8 cellular contexts compared by ENCODE assay signal in the genomic region with DNA sequence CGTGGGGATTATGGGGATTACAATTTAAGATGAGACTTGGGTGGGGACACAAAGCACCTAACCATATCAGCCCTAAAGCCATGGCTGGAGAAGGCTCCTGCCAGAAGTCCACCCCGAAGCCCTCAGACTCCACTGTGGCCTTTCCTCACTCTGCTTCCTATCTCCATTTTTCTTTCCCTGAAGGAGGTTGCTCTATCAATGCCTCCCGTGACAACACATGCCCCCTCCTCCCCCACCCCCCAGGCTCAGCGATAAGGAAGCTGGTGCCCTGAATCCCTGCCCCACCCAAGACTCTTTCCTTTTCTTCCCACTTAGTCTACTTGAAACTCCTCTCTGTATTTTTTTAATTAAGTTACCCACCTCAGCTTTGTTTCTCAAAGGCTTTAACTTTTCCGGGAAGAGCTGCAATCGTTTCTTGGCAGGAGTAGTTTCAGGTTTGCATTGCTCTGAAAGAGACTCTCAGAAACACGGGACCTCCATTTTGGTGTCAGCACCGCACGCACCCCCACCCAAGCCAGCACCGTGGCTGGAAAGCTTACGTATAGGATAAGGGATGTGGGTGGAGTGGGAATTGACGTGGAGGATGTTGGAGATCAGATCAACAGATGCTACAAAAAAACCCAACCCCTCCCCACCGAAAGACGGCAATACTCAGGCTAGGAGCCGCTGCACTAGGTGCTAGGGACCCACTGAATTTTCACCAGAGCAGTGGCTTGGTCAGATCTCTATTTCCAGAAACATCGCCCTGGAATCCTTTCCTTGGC. TPM values are rescaled to one million over a fixed set of nuclear protein-coding genes. Genes with fewer than 3 reads are reported as not detected.
A peak's percentile ranks its signal among the peaks of the same experiment; 100 is the strongest.
DNase-seq lines count a peak whose midpoint lies in the region; ATAC-seq, FAIRE-seq and TF ChIP-seq lines count a peak whose summit lies in the region.

No MANE protein-coding gene starts in this region.

- DNase-seq in stimulated activated CD4-positive, alpha-beta T cell treated with anti-CD3 and anti-CD28 coated beads, Interleukin-1b, Interleukin-23, amount 100 ng/mL, for 48 hours: peak; percentile 14
- DNase-seq in stimulated activated CD4-positive, alpha-beta T cell treated with anti-CD3 and anti-CD28 coated beads, Interleukin-12 subunit alpha, Interleukin-12 subunit beta, amount 100 ng/mL, for 4 hours: no peak
- DNase-seq in OCI-LY7 (ENCODE audit: low spot score): peak; percentile 43
- peak; percentile 62 for DNase-seq in central memory CD4-positive, alpha-beta T cell
- no peak for DNase-seq in HepG2 (ENCODE audit: low spot score)
- peak in 1 of 49 donors; percentile 24 for DNase-seq in substantia nigra (lab: John Stamatoyannopoulos, UW)
- DNase-seq in pons (ENCODE audit: low spot score): no peak

- no peak for TF ChIP-seq EP300 in HepG2 (IDR thresholded peaks at IDR 0.05; ENCODE audit: low read depth in 2 of 2, low read length in 2 of 2)
- no peak for TF ChIP-seq EP300 in HepG2 (CRISPR knock-in tag; IDR thresholded peaks at IDR 0.05; ENCODE audit: borderline replicate concordance)

- peak overlapping the region; percentile 76 for H3K4me3 ChIP-seq in OCI-LY7 (ENCODE audit: low read depth, low read length, poor library complexity, severe bottlenecking)
- peak overlapping the region; percentile 56 to 72 (median 64) for H3K4me3 ChIP-seq in HepG2 (replicated peaks in 1 of 3; ENCODE audit: insufficient read depth in 1 of 3, low read depth in 2 of 3, low read length in 3 of 3)

- CTCF ChIA-PET in OCI-LY7 (lab: Charles Lee; ENCODE audit: unreplicated experiment): no interaction called here
- CTCF ChIA-PET in HepG2 (lab: Yijun Ruan, JAX; ENCODE audit: low intra/inter-chr PET ratio, low total read pairs): no interaction called here

- peaks cover 15% of the 10 kb centered on the region for H3K4me1 ChIP-seq in OCI-LY7 (ENCODE audit: insufficient read depth, low read length, poor library complexity, severe bottlenecking)
- peaks cover 27% of the 10 kb centered on the region for H3K4me1 ChIP-seq in HepG2 (ENCODE audit: insufficient read depth, low read length)

- WGBS in HepG2 (ENCODE audit: low lambda C conversion rate): 20% methylated on average over 16 of the region's 16 CpGs

- H3K9me3 ChIP-seq in OCI-LY7 (ENCODE audit: low read length) (no peaks in the 10 kb centered on the region; the same call in 1 of the 2 replicates), HepG2 (ENCODE audit: low read length) (no peaks in the 10 kb centered on the region)

- H3K27ac ChIP-seq in OCI-LY7 (ENCODE audit: low read depth, low read length, poor library complexity, severe bottlenecking) (peak overlapping the region; percentile 76), HepG2 (ENCODE audit: extremely low read length, insufficient read depth, low read length) (no peak overlapping the region), substantia nigra (ENCODE audit: low read depth, low read length, poor library complexity, severe bottlenecking) (peak overlapping the region; percentile 54)

- BruUV-seq in OCI-LY7 (replicated peaks; lab: Mats Ljungman, UMichigan) (no TSS peak), HepG2 (replicated peaks; lab: Mats Ljungman, UMichigan) (no TSS peak)

- no peaks in the 10 kb centered on the region for H3K9me2 ChIP-seq in OCI-LY7 (ENCODE audit: insufficient read depth, low read length)

- peak; percentile 16 for ATAC-seq in HepG2
- no peak for ATAC-seq in HG03469 (IDR thresholded peaks at IDR 0.05; ENCODE audit: unreplicated experiment)

- H3K9ac ChIP-seq in HepG2 (ENCODE audit: insufficient read depth, low read depth, low read length): peak overlapping the region; percentile 44

- H3K36me3 ChIP-seq in OCI-LY7 (ENCODE audit: insufficient read depth, low read length): peaks cover 16% of the 10 kb centered on the region
- no peaks in the 10 kb centered on the region for H3K36me3 ChIP-seq in HepG2 (replicated peaks in 1 of 2; ENCODE audit: control insufficient read depth in 1 of 2, insufficient read depth in 2 of 2, low read length in 2 of 2)

- H3K4me2 ChIP-seq in OCI-LY7 (ENCODE audit: low read length): peak overlapping the region; percentile 87
- H3K4me2 ChIP-seq in HepG2 (ENCODE audit: low read depth, low read length): peak overlapping the region; percentile 93

- peak overlapping the region; percentile 55 for H2AFZ ChIP-seq in OCI-LY7 (ENCODE audit: low read length)
- H2AFZ ChIP-seq in HepG2 (ENCODE audit: low read length): peak overlapping the region; percentile 73

- TF ChIP-seq RAD21 in HepG2 (CRISPR knock-in tag; IDR thresholded peaks at IDR 0.05): no peak

- FAIRE-seq in HepG2 (lab: Jason Lieb, UNC): peak; percentile 37

- in situ Hi-C loops in HepG2 (cut with HindIII; ENCODE audit: extremely low pct_ligation_motif_present, low pct_unique_long_range_greater_than_20kb): no loop called here

- intact Hi-C loops in OCI-LY7 (cut with micrococcal nuclease; ENCODE audit: unreplicated experiment) (loop anchor here (10.0 kb wide), 1 partner anchor 260 kb away; a partner anchor contains a TSS), HepG2 (cut with micrococcal nuclease; ENCODE audit: unreplicated experiment) (no loop called here)

- POLR2A ChIA-PET in OCI-LY7 (lab: Charles Lee): interaction anchor here (0.6 to 0.7 kb wide), 5 partner anchors 26 to 370 kb away, joined by 3 to 5 read pairs (median 4); no protein-coding TSS in a partner anchor
- POLR2A ChIA-PET in HepG2 (lab: Yijun Ruan, JAX): interaction anchor here (0.5 kb wide), 1 partner anchor 1434 kb away, joined by 4 read pairs; no protein-coding TSS in a partner anchor

- peaks cover 2 to 50% of the 10 kb centered on the region in 2 experiments; a peak in 3 of 5 replicates for H3K27me3 ChIP-seq in HepG2 (ENCODE audit: control insufficient read depth in 1 of 2, insufficient read depth in 2 of 2, low read length in 2 of 2)

- TF ChIP-seq POLR2A in HepG2 (IDR thresholded peaks at IDR 0.05; ENCODE audit: insufficient read depth in 1 of 2, low read depth in 2 of 2, low read length in 2 of 2): no peak

- H4K20me1 ChIP-seq in OCI-LY7 (ENCODE audit: insufficient read depth, low read length) (no peaks in the 10 kb centered on the region), HepG2 (ENCODE audit: insufficient read depth, low read length) (peaks cover 4% of the 10 kb centered on the region; the same call in 1 of the 2 replicates)

- no peaks in the 10 kb centered on the region for H3K79me2 ChIP-seq in OCI-LY7 (ENCODE audit: insufficient read depth, low read depth, low read length)
- no peaks in the 10 kb centered on the region for H3K79me2 ChIP-seq in HepG2 (ENCODE audit: insufficient read depth, low read length)

- TF ChIP-seq CTCF in OCI-LY7 (conservative IDR thresholded peaks at IDR 0.05; ENCODE audit: low read length) (no peak), HepG2 (CRISPR knock-in tag; IDR thresholded peaks at IDR 0.05) (no peak)

RNA-seq across cellular contexts. Expression of a gene that starts 15.2 kb away (rescaled TPM):
- total RNA-seq in OCI-LY7 (2014; rRNA removed; shearing (Covaris generic)): not detected in 2 replicates
- not detected in 2 replicates for total RNA-seq in OCI-LY7 (2022)
- not detected in 2 replicates for total RNA-seq in HepG2 (2016; rRNA removed; fragmentation: Illumina TruSeq; extraction: Trizol)
- total RNA-seq in HepG2 (2016; cell fraction: cytosol; rRNA removed; fragmentation: Illumina TruSeq; extraction: Trizol; ENCODE audit: low read depth): not detected in 2 replicates
- total RNA-seq in HepG2 (2016; cell fraction: insoluble cytoplasmic fraction; rRNA removed; fragmentation: Illumina TruSeq; extraction: Trizol): not detected in 2 replicates
- total RNA-seq in HepG2 (2016; cell fraction: membrane; rRNA removed; fragmentation: Illumina TruSeq; extraction: Trizol): not detected in 2 replicates
- total RNA-seq in HepG2 (2016; cell fraction: nucleus; rRNA removed; fragmentation: Illumina TruSeq; extraction: Trizol): not detected in 2 replicates
- polyA plus RNA-seq in HepG2 (2011; rRNA removed): not detected in 2 replicates
- not detected in 2 replicates for polyA plus RNA-seq in HepG2 (2011; cell fraction: cytosol; rRNA removed)
- not detected in 2 replicates for polyA plus RNA-seq in HepG2 (2011; cell fraction: nucleus; rRNA removed)
- polyA plus RNA-seq in HepG2 (2012): not detected in 2 replicates
- polyA plus RNA-seq in HepG2 (2016; cell fraction: cytosol; fragmentation: Illumina TruSeq; extraction: Trizol; ENCODE audit: low read depth): not detected in 2 replicates
- polyA plus RNA-seq in HepG2 (2016; cell fraction: insoluble cytoplasmic fraction; fragmentation: Illumina TruSeq; extraction: Trizol; ENCODE audit: low read depth): not detected in 2 replicates
- not detected in 2 replicates for polyA plus RNA-seq in HepG2 (2016; cell fraction: membrane; fragmentation: Illumina TruSeq; extraction: Trizol; ENCODE audit: low read depth)
- not detected in 2 replicates for polyA plus RNA-seq in HepG2 (2016; cell fraction: nucleus; fragmentation: Illumina TruSeq; extraction: Trizol; ENCODE audit: insufficient read depth, low read depth)
- not detected in 2 replicates for polyA minus RNA-seq in HepG2 (2011; rRNA and poly(A)+ RNA removed; ENCODE audit: low replicate concordance)
- not detected in 2 replicates for polyA minus RNA-seq in HepG2 (2011; cell fraction: cytosol; rRNA and poly(A)+ RNA removed)
- polyA minus RNA-seq in HepG2 (2011; cell fraction: nucleus; rRNA and poly(A)+ RNA removed): not detected in 2 replicates

RNA-seq across cellular contexts. Expression of a gene that starts 55.9 kb away (rescaled TPM):
- total RNA-seq in OCI-LY7 (2014; rRNA removed; shearing (Covaris generic)): 9.6 and 10.4 TPM in 2 replicates
- total RNA-seq in OCI-LY7 (2022): 6.6 and 8.7 TPM in 2 replicates
- 18.4 and 20.3 TPM in 2 replicates for total RNA-seq in HepG2 (2016; rRNA removed; fragmentation: Illumina TruSeq; extraction: Trizol)
- total RNA-seq in HepG2 (2016; cell fraction: cytosol; rRNA removed; fragmentation: Illumina TruSeq; extraction: Trizol; ENCODE audit: low read depth): 2.3 and 4.3 TPM in 2 replicates
- 18.9 and 20.3 TPM in 2 replicates for total RNA-seq in HepG2 (2016; cell fraction: insoluble cytoplasmic fraction; rRNA removed; fragmentation: Illumina TruSeq; extraction: Trizol)
- total RNA-seq in HepG2 (2016; cell fraction: membrane; rRNA removed; fragmentation: Illumina TruSeq; extraction: Trizol): 5.4 and 6.6 TPM in 2 replicates
- total RNA-seq in HepG2 (2016; cell fraction: nucleus; rRNA removed; fragmentation: Illumina TruSeq; extraction: Trizol): 22.7 and 29.7 TPM in 2 replicates
- 21.4 and 22.1 TPM in 2 replicates for polyA plus RNA-seq in HepG2 (2011; rRNA removed)
- 16.0 and 16.2 TPM in 2 replicates for polyA plus RNA-seq in HepG2 (2011; cell fraction: cytosol; rRNA removed)
- polyA plus RNA-seq in HepG2 (2011; cell fraction: nucleus; rRNA removed): 131 and 149 TPM in 2 replicates
- 14.9 and 15.5 TPM in 2 replicates for polyA plus RNA-seq in HepG2 (2012)
- polyA plus RNA-seq in HepG2 (2016; cell fraction: cytosol; fragmentation: Illumina TruSeq; extraction: Trizol; ENCODE audit: low read depth): 0.63 and 0.85 TPM in 2 replicates
- polyA plus RNA-seq in HepG2 (2016; cell fraction: insoluble cytoplasmic fraction; fragmentation: Illumina TruSeq; extraction: Trizol; ENCODE audit: low read depth): 12.1 and 12.7 TPM in 2 replicates
- 1.4 and 1.7 TPM in 2 replicates for polyA plus RNA-seq in HepG2 (2016; cell fraction: membrane; fragmentation: Illumina TruSeq; extraction: Trizol; ENCODE audit: low read depth)
- 34.2 and 40.8 TPM in 2 replicates for polyA plus RNA-seq in HepG2 (2016; cell fraction: nucleus; fragmentation: Illumina TruSeq; extraction: Trizol; ENCODE audit: insufficient read depth, low read depth)
- polyA minus RNA-seq in HepG2 (2011; rRNA and poly(A)+ RNA removed; ENCODE audit: low replicate concordance): 30.5 and 72.9 TPM in 2 replicates
- polyA minus RNA-seq in HepG2 (2011; cell fraction: cytosol; rRNA and poly(A)+ RNA removed): 17.1 and 24.8 TPM in 2 replicates
- polyA minus RNA-seq in HepG2 (2011; cell fraction: nucleus; rRNA and poly(A)+ RNA removed): 72.4 and 73.8 TPM in 2 replicates

Comparison
In these comparisons a context has a peak if more than half of its experiments do, and no peak if none do; other contexts are left out.
1. DNase-seq: peak in stimulated activated CD4-positive, alpha-beta T cell treated with anti-CD3 and anti-CD28 coated beads, Interleukin-1b, Interleukin-23, amount 100 ng/mL, for 48 hours (single experiment), OCI-LY7 (single experiment) and central memory CD4-positive, alpha-beta T cell (single experiment); none in stimulated activated CD4-positive, alpha-beta T cell treated with anti-CD3 and anti-CD28 coated beads, Interleukin-12 subunit alpha, Interleukin-12 subunit beta, amount 100 ng/mL, for 4 hours (single experiment), HepG2 (single experiment) and pons (single experiment).